In the genomic region with DNA sequence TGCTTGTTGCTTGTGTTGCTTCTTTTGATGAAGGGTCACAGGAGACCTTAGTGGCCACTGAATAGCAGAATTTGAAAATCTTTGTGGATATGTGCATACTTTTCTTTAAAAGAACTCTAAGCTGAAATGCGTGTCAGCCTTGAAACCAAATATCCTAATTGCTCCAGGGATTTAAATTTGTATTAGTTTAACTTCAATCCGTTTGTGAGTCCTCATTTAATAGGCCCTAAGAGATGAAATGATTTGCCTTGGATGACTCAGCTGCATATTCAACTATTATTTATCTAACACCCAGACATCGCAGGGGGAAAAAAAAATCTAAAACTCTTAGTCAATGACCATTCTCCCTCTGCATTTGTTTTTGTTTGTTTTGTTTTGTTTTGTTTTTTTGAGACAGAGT, we compare ENCODE assay signal across 1 cellular context.
TF ChIP-seq lines count a peak whose summit lies in the region.

No MANE protein-coding gene starts in this region.

TF ChIP-seq in SK-N-SH treated with all-trans-retinoic acid at 6 μM for 48 hours, 23 proteins besides CTCF, POLR2A, EP300 and RAD21 (continued from another document):
- TF ChIP-seq, protein P1, sequence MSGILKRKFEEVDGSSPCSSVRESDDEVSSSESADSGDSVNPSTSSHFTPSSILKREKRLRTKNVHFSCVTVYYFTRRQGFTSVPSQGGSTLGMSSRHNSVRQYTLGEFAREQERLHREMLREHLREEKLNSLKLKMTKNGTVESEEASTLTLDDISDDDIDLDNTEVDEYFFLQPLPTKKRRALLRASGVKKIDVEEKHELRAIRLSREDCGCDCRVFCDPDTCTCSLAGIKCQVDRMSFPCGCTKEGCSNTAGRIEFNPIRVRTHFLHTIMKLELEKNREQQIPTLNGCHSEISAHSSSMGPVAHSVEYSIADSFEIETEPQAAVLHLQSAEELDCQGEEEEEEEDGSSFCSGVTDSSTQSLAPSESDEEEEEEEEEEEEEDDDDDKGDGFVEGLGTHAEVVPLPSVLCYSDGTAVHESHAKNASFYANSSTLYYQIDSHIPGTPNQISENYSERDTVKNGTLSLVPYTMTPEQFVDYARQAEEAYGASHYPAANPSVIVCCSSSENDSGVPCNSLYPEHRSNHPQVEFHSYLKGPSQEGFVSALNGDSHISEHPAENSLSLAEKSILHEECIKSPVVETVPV (CRISPR knock-in tag; IDR thresholded peaks at IDR 0.05) = no peak
- TF ChIP-seq, protein P2, sequence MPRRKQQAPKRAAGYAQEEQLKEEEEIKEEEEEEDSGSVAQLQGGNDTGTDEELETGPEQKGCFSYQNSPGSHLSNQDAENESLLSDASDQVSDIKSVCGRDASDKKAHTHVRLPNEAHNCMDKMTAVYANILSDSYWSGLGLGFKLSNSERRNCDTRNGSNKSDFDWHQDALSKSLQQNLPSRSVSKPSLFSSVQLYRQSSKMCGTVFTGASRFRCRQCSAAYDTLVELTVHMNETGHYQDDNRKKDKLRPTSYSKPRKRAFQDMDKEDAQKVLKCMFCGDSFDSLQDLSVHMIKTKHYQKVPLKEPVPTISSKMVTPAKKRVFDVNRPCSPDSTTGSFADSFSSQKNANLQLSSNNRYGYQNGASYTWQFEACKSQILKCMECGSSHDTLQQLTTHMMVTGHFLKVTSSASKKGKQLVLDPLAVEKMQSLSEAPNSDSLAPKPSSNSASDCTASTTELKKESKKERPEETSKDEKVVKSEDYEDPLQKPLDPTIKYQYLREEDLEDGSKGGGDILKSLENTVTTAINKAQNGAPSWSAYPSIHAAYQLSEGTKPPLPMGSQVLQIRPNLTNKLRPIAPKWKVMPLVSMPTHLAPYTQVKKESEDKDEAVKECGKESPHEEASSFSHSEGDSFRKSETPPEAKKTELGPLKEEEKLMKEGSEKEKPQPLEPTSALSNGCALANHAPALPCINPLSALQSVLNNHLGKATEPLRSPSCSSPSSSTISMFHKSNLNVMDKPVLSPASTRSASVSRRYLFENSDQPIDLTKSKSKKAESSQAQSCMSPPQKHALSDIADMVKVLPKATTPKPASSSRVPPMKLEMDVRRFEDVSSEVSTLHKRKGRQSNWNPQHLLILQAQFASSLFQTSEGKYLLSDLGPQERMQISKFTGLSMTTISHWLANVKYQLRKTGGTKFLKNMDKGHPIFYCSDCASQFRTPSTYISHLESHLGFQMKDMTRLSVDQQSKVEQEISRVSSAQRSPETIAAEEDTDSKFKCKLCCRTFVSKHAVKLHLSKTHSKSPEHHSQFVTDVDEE (CRISPR knock-in tag; IDR thresholded peaks at IDR 0.05) = no peak
- TF ChIP-seq ISL1 (CRISPR knock-in tag; IDR thresholded peaks at IDR 0.05) (no peak), ZNF8 (CRISPR knock-in tag; IDR thresholded peaks at IDR 0.05) (no peak)
